ENCODE assay signal across 1 cellular context in the genomic region with DNA sequence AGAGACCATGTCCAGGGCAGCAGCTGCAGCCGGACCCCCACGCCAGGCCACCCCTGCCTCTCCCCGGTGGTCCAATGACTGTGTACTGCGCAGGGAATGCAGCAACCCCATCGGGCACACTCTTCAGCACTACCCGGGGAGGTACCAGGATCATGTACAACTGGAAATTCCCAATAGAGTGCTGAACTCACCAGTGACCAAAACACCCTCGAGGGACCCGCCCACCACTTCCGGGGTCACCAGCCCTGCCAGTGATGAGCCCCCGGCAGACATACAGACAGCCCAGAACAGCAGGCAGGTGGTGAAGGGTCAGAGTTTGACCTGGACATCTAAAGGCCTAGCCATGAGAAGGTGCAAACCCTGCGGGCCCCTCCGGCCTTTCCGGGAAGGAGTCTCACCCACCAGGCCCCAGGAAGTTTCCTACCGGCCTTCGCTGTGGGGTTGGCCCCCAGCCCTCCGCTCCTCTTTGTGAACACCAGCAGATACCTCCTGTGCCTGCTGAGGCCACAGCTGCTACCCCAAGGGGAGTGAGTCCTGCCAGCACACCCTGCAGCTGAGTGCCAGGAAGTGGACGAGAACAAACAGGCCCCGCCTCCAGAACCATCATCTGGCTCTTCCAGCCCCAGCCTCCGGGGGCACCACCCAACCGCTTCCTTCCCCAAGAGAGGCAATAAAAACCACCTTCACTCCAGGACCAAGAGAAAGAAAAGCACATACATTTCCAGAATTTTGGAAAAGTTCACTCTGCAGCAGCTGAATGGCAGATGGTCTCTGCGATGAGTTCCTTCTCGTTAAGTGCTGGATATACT.
TF ChIP-seq lines count a peak whose summit lies in the region.

No MANE protein-coding gene starts in this region.

TF ChIP-seq in SK-N-SH, 30 proteins besides CTCF, POLR2A, EP300 and RAD21 (continued from another document):
- TF ChIP-seq RCOR1 (IDR thresholded peaks at IDR 0.05; ENCODE audit: low read length) (no peak), SIN3A (IDR thresholded peaks at IDR 0.05; ENCODE audit: borderline replicate concordance, low read depth, low read length) (no peak)
TF ChIP-seq in SK-N-SH: peak in this region for 0.
